ENCODE assay signal across 3 cellular contexts in the genomic region with DNA sequence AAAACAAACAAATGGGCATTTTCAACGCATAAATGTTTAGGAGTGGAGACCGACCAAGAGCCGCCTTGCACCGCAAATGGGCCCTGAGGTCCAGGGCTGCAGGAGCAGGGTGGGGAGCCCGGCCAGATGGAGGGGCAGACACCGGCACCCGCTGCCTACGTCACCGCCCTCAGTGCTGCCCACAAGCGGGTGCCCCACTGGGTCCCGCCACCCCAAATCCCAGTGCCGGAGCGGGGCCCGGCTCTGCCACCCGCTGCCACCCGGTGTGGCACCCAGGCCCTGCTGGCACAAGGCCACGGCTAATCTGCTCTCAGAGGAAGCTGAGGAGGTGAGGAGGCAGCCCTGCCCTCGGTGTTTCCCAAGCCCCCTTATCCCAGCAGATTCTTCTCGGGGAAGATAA. TPM values are rescaled to one million over a fixed set of nuclear protein-coding genes. Genes with fewer than 3 reads are reported as not detected.
"Had no signal": no experiment of that assay in that cellular context is flagged by ENCODE, and none has a peak within 500 bp of the region (broad histone marks: within the 10 kb centered on the region; RNA-seq: fewer than 3 reads in every experiment).

No MANE protein-coding gene starts in this region.

RNA-seq across cellular contexts. Expression of a gene that starts 13.8 kb away (rescaled TPM):
- total RNA-seq: NCI-H460, Right ventricle myocardium superior, SJSA1 had no signal

RNA-seq across cellular contexts. Expression of a gene that starts 53.6 kb away (rescaled TPM):
- total RNA-seq: NCI-H460, Right ventricle myocardium superior, SJSA1 had no signal
